In genomic region chr20:49484180-49485140, GRCh38 we compare ENCODE assay signal across 1 cellular context.
TF ChIP-seq lines count a peak whose summit lies in the region.

No MANE protein-coding gene starts in this region.

TF ChIP-seq in K562, 482 proteins besides CTCF, POLR2A, EP300 and RAD21 (continued from another document):
- TF ChIP-seq TFAP4 (CRISPR knock-in tag; IDR thresholded peaks at IDR 0.05; ENCODE audit: borderline replicate concordance), result peak; percentile 88
- TF ChIP-seq STAT6 (CRISPR knock-in tag; IDR thresholded peaks at IDR 0.05), result no peak
- TF ChIP-seq MNT (conservative IDR thresholded peaks at IDR 0.05), result peak in 1 of 2 experiments; percentile 61; a peak in 1 of 4 replicates
- no peak for TF ChIP-seq CREB3 (tag; conservative IDR thresholded peaks at IDR 0.05; ENCODE audit: low read depth)
- peak; percentile 46 for TF ChIP-seq HNRNPLL (IDR thresholded peaks at IDR 0.05; ENCODE audit: low read depth, low read length, poor library complexity, severe bottlenecking)
- TF ChIP-seq CEBPG (CRISPR knock-in tag; IDR thresholded peaks at IDR 0.05), result no peak
- no peak for TF ChIP-seq CEBPG (tag; conservative IDR thresholded peaks at IDR 0.05 in 1 of 2, IDR thresholded peaks at IDR 0.05 in 1 of 2)
- TF ChIP-seq TAF15 (IDR thresholded peaks at IDR 0.05; ENCODE audit: low read depth, low read length), result no peak
- TF ChIP-seq PCBP2 (IDR thresholded peaks at IDR 0.05; ENCODE audit: low read depth, low read length, poor library complexity, severe bottlenecking), result no peak
- TF ChIP-seq MEIS2 (IDR thresholded peaks at IDR 0.05; ENCODE audit: partially characterized antibody), result peak; percentile 14
- no peak for TF ChIP-seq MCM7 (IDR thresholded peaks at IDR 0.05)
- no peak for TF ChIP-seq PTRF (tag; IDR thresholded peaks at IDR 0.05)
- no peak for TF ChIP-seq ARID3B (CRISPR knock-in tag; IDR thresholded peaks at IDR 0.05; ENCODE audit: borderline replicate concordance)
- TF ChIP-seq CCNT2 (IDR thresholded peaks at IDR 0.05; ENCODE audit: borderline replicate concordance, extremely low read depth, insufficient read length, low read depth, low read length), result no peak
- TF ChIP-seq MTA3 (IDR thresholded peaks at IDR 0.05; ENCODE audit: borderline replicate concordance), result peak; percentile 21; the same call in 1 of the 2 replicates
- TF ChIP-seq ZBTB11 (CRISPR knock-in tag; IDR thresholded peaks at IDR 0.05), result no peak
- TF ChIP-seq SMC3 (conservative IDR thresholded peaks at IDR 0.05; ENCODE audit: insufficient read depth, low read depth, low read length), result peak; percentile 64
- TF ChIP-seq HMBOX1 (IDR thresholded peaks at IDR 0.05), result no peak
- TF ChIP-seq RB1 (IDR thresholded peaks at IDR 0.05; ENCODE audit: low read depth), result peak; percentile 77
- TF ChIP-seq THRAP3 (IDR thresholded peaks at IDR 0.05; ENCODE audit: borderline replicate concordance), result no peak
- TF ChIP-seq REST (CRISPR knock-in tag; IDR thresholded peaks at IDR 0.05; ENCODE audit: low read depth), result peak; percentile 87
- TF ChIP-seq USF1 (CRISPR knock-in tag; IDR thresholded peaks at IDR 0.05), result no peak
- TF ChIP-seq JUNB (CRISPR knock-in tag; conservative IDR thresholded peaks at IDR 0.05), result no peak
- TF ChIP-seq FOXA3 (CRISPR knock-in tag; conservative IDR thresholded peaks at IDR 0.05 in 1 of 2, IDR thresholded peaks at IDR 0.05 in 1 of 2), result no peak
- no peak for TF ChIP-seq NR1H2 (CRISPR knock-in tag; IDR thresholded peaks at IDR 0.05)
- TF ChIP-seq ZNF592 (IDR thresholded peaks at IDR 0.05), result no peak
- no peak for TF ChIP-seq HNRNPK (IDR thresholded peaks at IDR 0.05; ENCODE audit: low read depth, low read length, poor library complexity, severe bottlenecking)
- no peak for TF ChIP-seq THAP7 (CRISPR knock-in tag; IDR thresholded peaks at IDR 0.05)
- 0 out of 2 replicates have a peak, but pooled peaks have one; percentile 39 for TF ChIP-seq SMAD4 (CRISPR knock-in tag; conservative IDR thresholded peaks at IDR 0.05)
- TF ChIP-seq SMARCA5 (IDR thresholded peaks at IDR 0.05), result no peak
- no peak for TF ChIP-seq MTA1 (IDR thresholded peaks at IDR 0.05; ENCODE audit: borderline replicate concordance)
- no peak for TF ChIP-seq NR2C1 (IDR thresholded peaks at IDR 0.05)
- TF ChIP-seq NR2C1 (tag; IDR thresholded peaks at IDR 0.05), result no peak
- no peak for TF ChIP-seq KLF1 (tag; IDR thresholded peaks at IDR 0.05)
- TF ChIP-seq FOXK1 (CRISPR knock-in tag; IDR thresholded peaks at IDR 0.05; ENCODE audit: borderline replicate concordance), result no peak
